In the genomic region with DNA sequence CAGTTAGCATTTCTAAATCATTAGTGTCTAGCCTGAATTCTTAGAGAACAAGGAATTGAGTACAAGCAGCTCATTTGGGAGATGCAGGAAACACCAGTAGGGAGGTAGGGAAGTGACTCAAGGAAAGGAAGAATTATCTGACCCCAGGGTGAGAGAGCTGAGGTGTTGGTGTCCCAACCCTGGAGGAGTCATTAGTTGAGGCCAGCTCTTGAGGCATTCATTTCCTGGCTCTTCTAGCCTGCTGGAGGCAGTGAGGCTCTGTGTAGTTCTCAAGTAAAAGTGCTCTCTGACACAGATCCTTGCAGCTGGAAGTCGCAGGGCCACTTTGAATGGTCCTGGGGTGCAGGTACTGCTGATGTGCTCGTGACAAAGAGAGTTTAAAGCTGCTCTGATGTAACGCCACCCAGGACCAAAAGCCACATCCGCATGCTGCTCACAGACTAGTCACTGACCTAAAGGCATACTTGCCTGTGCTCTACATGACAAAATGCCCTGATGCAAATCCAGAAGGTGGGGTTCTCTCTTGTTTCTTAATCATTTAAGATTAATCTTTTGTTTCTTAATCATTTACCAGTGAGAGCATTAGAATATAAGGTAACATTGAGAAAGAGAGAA, we compare ENCODE assay signal across 17 cellular contexts.
"Had no signal": no experiment of that assay in that cellular context is flagged by ENCODE, and none has a peak within 500 bp of the region (broad histone marks: within the 10 kb centered on the region; RNA-seq: fewer than 3 reads in every experiment).

No MANE protein-coding gene starts in this region.

- H3K36me3 ChIP-seq: esophagus squamous epithelium, left lung had no signal

- H3K27ac ChIP-seq: dorsolateral prefrontal cortex, esophagus squamous epithelium, left lung had no signal

- H3K9me3 ChIP-seq: esophagus squamous epithelium, left lung had no signal

- H3K27me3 ChIP-seq: dorsolateral prefrontal cortex, esophagus squamous epithelium, left lung had no signal

- DNase-seq: activated CD4-positive, alpha-beta memory T cell treated with anti-CD3 and anti-CD28 coated beads for 36 hours; activated CD4-positive, alpha-beta T cell treated with anti-CD3 and anti-CD28 coated beads for 1 hour; activated gamma-delta T cell treated with Interleukin-2 at 50 U/mL for 16 hours; activated naive CD8-positive, alpha-beta T cell treated with anti-CD3 and anti-CD28 coated beads for 36 hours; activated T-cell treated with anti-CD3 and anti-CD28 coated beads, Interleukin-2, amount 50 U/mL, for 72 hours; anterior cingulate cortex; dorsolateral prefrontal cortex; esophagus squamous epithelium; foreskin melanocyte; head of caudate nucleus; left lung; stimulated activated CD4-positive, alpha-beta T cell treated with anti-CD3 and anti-CD28 coated beads, Interleukin-12 subunit alpha, Interleukin-12 subunit beta, amount 100 ng/mL, for 4 hours; stimulated activated naive CD4-positive, alpha-beta T cell; substantia nigra; T-helper 9 cell; trophoblast cell had no signal

- ATAC-seq: activated T-cell treated with anti-CD3 and anti-CD28 coated beads, Interleukin-2, amount 50 U/mL, for 72 hours; left lung had no signal

- FAIRE-seq: endometrium had no signal

- H3K4me3 ChIP-seq: dorsolateral prefrontal cortex, esophagus squamous epithelium, left lung had no signal

- H3K4me1 ChIP-seq: left lung had no signal
